Comparison of ENCODE assay signal across 10 cellular contexts in the genomic region with DNA sequence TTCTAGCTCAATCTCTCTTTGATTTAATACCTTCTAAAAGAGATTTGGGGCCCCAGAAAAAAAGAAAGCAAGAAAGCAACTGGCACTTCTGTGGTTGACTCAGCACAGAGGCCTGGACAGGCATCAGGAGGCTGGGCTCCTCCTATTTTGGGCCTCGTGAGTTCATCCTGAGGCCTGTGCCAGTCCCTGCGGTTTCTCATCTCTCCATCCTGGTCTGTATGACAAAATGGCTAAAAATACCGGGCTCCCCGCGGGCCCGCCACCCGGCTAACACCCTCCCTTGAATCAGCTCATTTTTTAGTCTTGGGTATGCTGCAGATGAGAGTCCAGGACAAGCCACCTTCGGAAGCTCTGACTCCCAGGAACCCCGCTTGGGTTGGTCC.
DNase-seq lines count a peak whose midpoint lies in the region; ATAC-seq and TF ChIP-seq lines count a peak whose summit lies in the region.
"Had no signal": no experiment of that assay in that cellular context is flagged by ENCODE, and none has a peak within 500 bp of the region (broad histone marks: within the 10 kb centered on the region; RNA-seq: fewer than 3 reads in every experiment).

No MANE protein-coding gene starts in this region.

- H3K9me3 Mint-ChIP-seq in activated T-helper 2 cell treated with anti-CD3 and anti-CD28 coated beads, Interferon-gamma antibody, Interleukin-2, Interleukin-4, amounts not matched to agents 10 μg/mL and 5 μg/mL and 100 μg/mL, durations not matched to agents 14 hours and 24 hours and 36 hours, result no peaks in the 10 kb centered on the region
- H3K9me3 Mint-ChIP-seq in naive thymus-derived CD8-positive, alpha-beta T cell, result no peaks in the 10 kb centered on the region
- H3K9me3 Mint-ChIP-seq: nephron had no signal

- no peaks in the 10 kb centered on the region for H3K36me3 Mint-ChIP-seq in activated T-helper 2 cell treated with anti-CD3 and anti-CD28 coated beads, Interferon-gamma antibody, Interleukin-2, Interleukin-4, amounts not matched to agents 10 μg/mL and 5 μg/mL and 100 μg/mL, durations not matched to agents 14 hours and 24 hours and 36 hours (ENCODE audit: low read depth)
- no peaks in the 10 kb centered on the region for H3K36me3 Mint-ChIP-seq in naive thymus-derived CD8-positive, alpha-beta T cell

- in situ Hi-C loops in GM13976 (cut with MboI; ENCODE audit: low sequenced_read_pairs, unreplicated experiment), result no loop called here

- DNase-seq in stimulated activated naive CD4-positive, alpha-beta T cell treated with Interleukin-2 at 50 U/mL for 16 hours (lab: John Stamatoyannopoulos, UW), result peak; percentile 5
- no peak for DNase-seq in stimulated activated naive CD4-positive, alpha-beta T cell (lab: John Stamatoyannopoulos, UW)
- DNase-seq in activated T-helper 2 cell treated with anti-CD3 and anti-CD28 coated beads, Interferon-gamma antibody, Interleukin-2, Interleukin-4, amounts not matched to agents 10 μg/mL and 5 μg/mL and 100 μg/mL, durations not matched to agents 14 hours and 24 hours and 36 hours (ENCODE audit: low spot score), result no peak
- DNase-seq in hepatic stellate cell (ENCODE audit: low spot score), result peak; percentile 92
- DNase-seq in GM13976 (ENCODE audit: low spot score), result no peak
- no peak for DNase-seq in naive thymus-derived CD8-positive, alpha-beta T cell

- ATAC-seq in HG03432 (IDR thresholded peaks at IDR 0.05; ENCODE audit: unreplicated experiment), result no peak
- no peak for ATAC-seq in HG02938 (IDR thresholded peaks at IDR 0.05; ENCODE audit: unreplicated experiment)
- ATAC-seq in naive thymus-derived CD8-positive, alpha-beta T cell, result no peak
- ATAC-seq: Panc1 had no signal

- H3K27me3 Mint-ChIP-seq in activated T-helper 2 cell treated with anti-CD3 and anti-CD28 coated beads, Interferon-gamma antibody, Interleukin-2, Interleukin-4, amounts not matched to agents 10 μg/mL and 5 μg/mL and 100 μg/mL, durations not matched to agents 14 hours and 24 hours and 36 hours (ENCODE audit: low read depth), result no peaks in the 10 kb centered on the region
- no peaks in the 10 kb centered on the region for H3K27me3 Mint-ChIP-seq in naive thymus-derived CD8-positive, alpha-beta T cell

- H3K4me1 Mint-ChIP-seq in activated T-helper 2 cell treated with anti-CD3 and anti-CD28 coated beads, Interferon-gamma antibody, Interleukin-2, Interleukin-4, amounts not matched to agents 10 μg/mL and 5 μg/mL and 100 μg/mL, durations not matched to agents 14 hours and 24 hours and 36 hours (ENCODE audit: low read depth), result peaks cover 14% of the 10 kb centered on the region
- H3K4me1 Mint-ChIP-seq in naive thymus-derived CD8-positive, alpha-beta T cell, result peaks cover 0 to 18% (median 1%) of the 10 kb centered on the region in 4 donors
- H3K4me1 Mint-ChIP-seq: nephron had no signal

- TF ChIP-seq CTCF in GM13976 (IDR thresholded peaks at IDR 0.05; ENCODE audit: borderline replicate concordance, control extremely low read depth, extremely low read depth, insufficient read depth, missing control alignments), result no peak

- no peak overlapping the region for H3K4me3 Mint-ChIP-seq in activated T-helper 2 cell treated with anti-CD3 and anti-CD28 coated beads, Interferon-gamma antibody, Interleukin-2, Interleukin-4, amounts not matched to agents 10 μg/mL and 5 μg/mL and 100 μg/mL, durations not matched to agents 14 hours and 24 hours and 36 hours (ENCODE audit: low read depth)
- no peak overlapping the region for H3K4me3 Mint-ChIP-seq in naive thymus-derived CD8-positive, alpha-beta T cell
- H3K4me3 Mint-ChIP-seq: nephron had no signal

- intact Hi-C loops in activated T-helper 2 cell treated with anti-CD3 and anti-CD28 coated beads, Interferon-gamma antibody, Interleukin-2, Interleukin-4, amounts not matched to agents 10 μg/mL and 5 μg/mL and 100 μg/mL, durations not matched to agents 14 hours and 24 hours and 36 hours (cut with micrococcal nuclease), result no loop called here

- H3K27ac Mint-ChIP-seq in activated T-helper 2 cell treated with anti-CD3 and anti-CD28 coated beads, Interferon-gamma antibody, Interleukin-2, Interleukin-4, amounts not matched to agents 10 μg/mL and 5 μg/mL and 100 μg/mL, durations not matched to agents 14 hours and 24 hours and 36 hours, result peak overlapping the region; percentile 53
- H3K27ac Mint-ChIP-seq in naive thymus-derived CD8-positive, alpha-beta T cell, result peak overlapping the region in 2 of 10 donors; percentile 44 to 62
- H3K27ac Mint-ChIP-seq: nephron had no signal

- POLR2A ChIA-PET in naive thymus-derived CD8-positive, alpha-beta T cell (lab: Charles Lee), result no interaction called here

Comparison
In these comparisons a context has a peak if more than half of its experiments do, and no peak if none do; other contexts are left out.
1. DNase-seq: peak in stimulated activated naive CD4-positive, alpha-beta T cell treated with Interleukin-2 at 50 U/mL for 16 hours (single experiment) and hepatic stellate cell (single experiment); none in stimulated activated naive CD4-positive, alpha-beta T cell (0 of 6), activated T-helper 2 cell treated with anti-CD3 and anti-CD28 coated beads, Interferon-gamma antibody, Interleukin-2, Interleukin-4, amounts not matched to agents 10 μg/mL and 5 μg/mL and 100 μg/mL, durations not matched to agents 14 hours and 24 hours and 36 hours (single experiment), GM13976 (single experiment) and naive thymus-derived CD8-positive, alpha-beta T cell (0 of 10).